In the genomic region with DNA sequence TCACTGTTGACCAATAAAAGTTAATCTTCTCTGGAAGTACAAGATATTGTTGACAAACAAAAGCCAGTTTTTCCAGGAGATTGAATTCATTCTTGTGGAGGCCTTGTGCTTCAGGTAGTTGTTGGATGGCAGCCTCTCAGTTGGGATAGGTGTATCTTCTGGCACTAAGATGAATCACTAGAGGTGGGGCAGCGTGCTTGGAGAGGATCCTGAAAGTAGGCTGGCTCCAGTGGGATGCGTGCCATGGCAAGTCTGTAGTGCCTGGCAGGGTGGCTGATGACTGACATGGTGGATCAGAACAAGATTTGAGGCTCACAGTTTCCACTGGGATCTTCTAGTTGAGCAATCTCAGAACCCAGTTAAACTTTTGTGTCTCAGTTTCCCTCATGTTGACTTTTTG, we compare ENCODE assay signal across 12 cellular contexts. TPM values are rescaled to one million over a fixed set of nuclear protein-coding genes. Genes with fewer than 3 reads are reported as not detected.
DNase-seq lines count a peak whose midpoint lies in the region; ATAC-seq and TF ChIP-seq lines count a peak whose summit lies in the region.
"Had no signal": no experiment of that assay in that cellular context is flagged by ENCODE, and none has a peak within 500 bp of the region (broad histone marks: within the 10 kb centered on the region; RNA-seq: fewer than 3 reads in every experiment).

No MANE protein-coding gene starts in this region.

- no peak overlapping the region for H2BK5ac ChIP-seq in trophoblast cell (ENCODE audit: low read depth, low read length, poor library complexity)

- no peaks in the 10 kb centered on the region for H3K9me3 Mint-ChIP-seq in activated T-cell treated with anti-CD3 and anti-CD28 coated beads, Interleukin-2, amount 50 U/mL, for 4 hours

- no peak overlapping the region for H3K23ac ChIP-seq in trophoblast cell (ENCODE audit: low read length)

- no peak overlapping the region for H3K4me2 ChIP-seq in trophoblast cell (ENCODE audit: low read length)

- H2AK5ac ChIP-seq in trophoblast cell (ENCODE audit: low read length): no peak overlapping the region

- BruUV-seq in A673 (replicated peaks; lab: Mats Ljungman, UMichigan): no TSS peak

- H2BK120ac ChIP-seq in trophoblast cell (ENCODE audit: insufficient read depth, low read length, poor library complexity): no peak overlapping the region

- H2AFZ ChIP-seq in trophoblast cell (ENCODE audit: insufficient read depth, low read length, poor library complexity): no peak overlapping the region

- peak overlapping the region; percentile 43 for H3K4me3 Mint-ChIP-seq in activated T-cell treated with anti-CD3 and anti-CD28 coated beads, Interleukin-2, amount 50 U/mL, for 4 hours

- H3K4me1 ChIP-seq in skeletal muscle tissue (ENCODE audit: control insufficient read depth in 3 of 3, insufficient read depth in 3 of 3, low read length in 3 of 3) (peaks cover 16 to 21% (median 19%) of the 10 kb centered on the region in 3 donors), trophoblast cell (ENCODE audit: control insufficient read depth in 1 of 2, insufficient read depth in 2 of 2, low read length in 2 of 2) (peaks cover 3 to 5% of the 10 kb centered on the region in 2 experiments), A673 (ENCODE audit: insufficient read depth, low read length, poor library complexity, severe bottlenecking) (peaks cover 5% of the 10 kb centered on the region)

- no peak for DNase-seq in activated T-cell treated with anti-CD3 and anti-CD28 coated beads, Interleukin-2, amount 50 U/mL, for 4 hours
- no peak for DNase-seq in activated T-cell treated with anti-CD3 and anti-CD28 coated beads, Interleukin-2, amount 50 U/mL, for 1 hour
- DNase-seq in LNCaP clone FGC (ENCODE audit: low read depth) (peak; percentile 91), epithelial cell of esophagus (ENCODE audit: low read depth) (peak; percentile 99), epidermal melanocyte (ENCODE audit: insufficient read length, low spot score) (no peak), trophoblast cell (no peak), A673 (ENCODE audit: low spot score) (no peak)
- DNase-seq: activated effector memory CD4-positive, alpha-beta T cell treated with Interleukin-2 at 50 U/mL for 16 hours; GDM1; NCI-H1436 treated with DMSO at 0.1 percent for 48 hours; stimulated activated CD4-positive, alpha-beta T cell treated with anti-CD3 and anti-CD28 coated beads, Interleukin-12 subunit alpha, Interleukin-12 subunit beta, amount 100 ng/mL, for 4 hours had no signal

- no peaks in the 10 kb centered on the region for H3K9me3 ChIP-seq in skeletal muscle tissue (ENCODE audit: control insufficient read depth in 3 of 3, low read length in 3 of 3)
- H3K9me3 ChIP-seq in trophoblast cell (ENCODE audit: insufficient read depth, low read depth, low read length): no peaks in the 10 kb centered on the region
- H3K9me3 ChIP-seq in A673 (ENCODE audit: low read depth, low read length, poor library complexity, severe bottlenecking): no peaks in the 10 kb centered on the region

- H3K14ac ChIP-seq in trophoblast cell (ENCODE audit: low read length): no peak overlapping the region

- H3K36me3 ChIP-seq in skeletal muscle tissue (ENCODE audit: control insufficient read depth in 3 of 3, insufficient read depth in 3 of 3, low read length in 3 of 3): peaks cover 0 to 13% (median 0%) of the 10 kb centered on the region in 3 donors
- H3K36me3 ChIP-seq in trophoblast cell (ENCODE audit: control insufficient read depth in 1 of 2, insufficient read depth in 2 of 2, low read length in 2 of 2): peaks cover 2 to 4% of the 10 kb centered on the region in 2 experiments
- no peaks in the 10 kb centered on the region for H3K36me3 ChIP-seq in A673 (ENCODE audit: insufficient read depth, low read length, poor library complexity, severe bottlenecking)

- H3K36me3 Mint-ChIP-seq in activated T-cell treated with anti-CD3 and anti-CD28 coated beads, Interleukin-2, amount 50 U/mL, for 4 hours (ENCODE audit: insufficient read depth): peaks cover 13% of the 10 kb centered on the region

- no peak overlapping the region for H3K4ac ChIP-seq in trophoblast cell (ENCODE audit: low read depth, low read length)

- H3K9ac ChIP-seq in skeletal muscle tissue (ENCODE audit: low read depth in 1 of 3, low read length in 3 of 3) (peak overlapping the region in 2 of 3 donors; percentile 12 to 99), trophoblast cell (ENCODE audit: low read length) (no peak overlapping the region)

- H4K12ac ChIP-seq in trophoblast cell (ENCODE audit: low read depth, low read length): no peak overlapping the region

- no peaks in the 10 kb centered on the region for H3K27me3 Mint-ChIP-seq in activated T-cell treated with anti-CD3 and anti-CD28 coated beads, Interleukin-2, amount 50 U/mL, for 4 hours (ENCODE audit: low read depth)

- intact Hi-C loops in A673 (cut with micrococcal nuclease; ENCODE audit: unreplicated experiment): no loop called here

- H3K79me1 ChIP-seq in trophoblast cell (ENCODE audit: low read length): peaks cover 5% of the 10 kb centered on the region

- POLR2A ChIA-PET in A673 (lab: Charles Lee; ENCODE audit: low non-redundant PET): no interaction called here

- H2BK12ac ChIP-seq in trophoblast cell (ENCODE audit: low read length): no peak overlapping the region

- TF ChIP-seq CTCF in LNCaP clone FGC (IDR thresholded peaks at IDR 0.05; ENCODE audit: control insufficient read depth, extremely low read depth, insufficient read depth): no peak
- TF ChIP-seq CTCF in epithelial cell of esophagus (IDR thresholded peaks at IDR 0.05; ENCODE audit: insufficient read depth, low read depth, low read length, missing control alignments): no peak
- no peak for TF ChIP-seq CTCF in A673 (conservative IDR thresholded peaks at IDR 0.05; ENCODE audit: low read depth, low read length)

- H3K4me3 ChIP-seq in LNCaP clone FGC (ENCODE audit: low read depth, low read length) (no peak overlapping the region), epithelial cell of esophagus (ENCODE audit: low read length) (no peak overlapping the region), skeletal muscle tissue (ENCODE audit: low read length in 3 of 3) (peak overlapping the region in 1 of 3 donors; percentile 2), trophoblast cell (ENCODE audit: low read depth, low read length) (no peak overlapping the region), A673 (ENCODE audit: low read depth, low read length, poor library complexity, severe bottlenecking) (no peak overlapping the region)

- peak overlapping the region; percentile 98 for H3K27ac ChIP-seq in skeletal muscle tissue (ENCODE audit: low read depth, low read length)
- no peak overlapping the region for H3K27ac ChIP-seq in trophoblast cell (ENCODE audit: low read depth, low read length)
- no peak overlapping the region for H3K27ac ChIP-seq in A673 (ENCODE audit: low read depth, low read length, poor library complexity, severe bottlenecking)

- no peak overlapping the region for H3K18ac ChIP-seq in trophoblast cell (ENCODE audit: low read length)

- H4K8ac ChIP-seq in trophoblast cell (ENCODE audit: low read depth, low read length): no peak overlapping the region

- no peaks in the 10 kb centered on the region for H3K27me3 ChIP-seq in skeletal muscle tissue (ENCODE audit: control insufficient read depth in 3 of 3, insufficient read depth in 3 of 3, low read length in 3 of 3)
- H3K27me3 ChIP-seq in trophoblast cell (ENCODE audit: insufficient read depth, low read length): no peaks in the 10 kb centered on the region
- no peaks in the 10 kb centered on the region for H3K27me3 ChIP-seq in A673 (replicated peaks; ENCODE audit: insufficient read depth, low read depth, low read length, poor library complexity)

- H3K4me1 Mint-ChIP-seq in activated T-cell treated with anti-CD3 and anti-CD28 coated beads, Interleukin-2, amount 50 U/mL, for 4 hours (ENCODE audit: low read depth): peaks cover 22% of the 10 kb centered on the region

- ATAC-seq in activated T-cell treated with anti-CD3 and anti-CD28 coated beads, Interleukin-2, amount 50 U/mL, for 4 hours: no peak

- no CpG with 5 or more reads among the region's 2 CpGs for WGBS in trophoblast cell (ENCODE audit: extremely low coverage, insufficient coverage, insufficient read length)

- CTCF ChIA-PET in A673 (lab: Charles Lee): no interaction called here

- no peak overlapping the region for H4K91ac ChIP-seq in trophoblast cell (ENCODE audit: low read depth, low read length)

- peaks cover 5% of the 10 kb centered on the region for H3K79me2 ChIP-seq in trophoblast cell (ENCODE audit: control insufficient read depth, insufficient read depth, low read length, poor library complexity)

RNA-seq across cellular contexts. Expression of a gene that starts 2.4 kb away (rescaled TPM):
- 10 to 100 TPM; 24.0 to 26.6 (median 26.5) TPM for total RNA-seq in activated T-cell treated with anti-CD3 and anti-CD28 coated beads, Interleukin-2, amount 50 U/mL, for 4 hours
- total RNA-seq in skeletal muscle tissue: 40.2 TPM
- polyA plus RNA-seq in trophoblast cell (2013): 10.5 TPM in 2 replicates
- total RNA-seq in A673 (2021): 26.0 and 32.5 TPM in 2 replicates

Comparison
In these comparisons a context has a peak if more than half of its experiments do, and no peak if none do; other contexts are left out.
1. DNase-seq: peak in LNCaP clone FGC (single experiment) and epithelial cell of esophagus (single experiment); none in activated T-cell treated with anti-CD3 and anti-CD28 coated beads, Interleukin-2, amount 50 U/mL, for 4 hours (single experiment), activated T-cell treated with anti-CD3 and anti-CD28 coated beads, Interleukin-2, amount 50 U/mL, for 1 hour (single experiment), epidermal melanocyte (single experiment), trophoblast cell (0 of 2) and A673 (single experiment).